In the genomic region with DNA sequence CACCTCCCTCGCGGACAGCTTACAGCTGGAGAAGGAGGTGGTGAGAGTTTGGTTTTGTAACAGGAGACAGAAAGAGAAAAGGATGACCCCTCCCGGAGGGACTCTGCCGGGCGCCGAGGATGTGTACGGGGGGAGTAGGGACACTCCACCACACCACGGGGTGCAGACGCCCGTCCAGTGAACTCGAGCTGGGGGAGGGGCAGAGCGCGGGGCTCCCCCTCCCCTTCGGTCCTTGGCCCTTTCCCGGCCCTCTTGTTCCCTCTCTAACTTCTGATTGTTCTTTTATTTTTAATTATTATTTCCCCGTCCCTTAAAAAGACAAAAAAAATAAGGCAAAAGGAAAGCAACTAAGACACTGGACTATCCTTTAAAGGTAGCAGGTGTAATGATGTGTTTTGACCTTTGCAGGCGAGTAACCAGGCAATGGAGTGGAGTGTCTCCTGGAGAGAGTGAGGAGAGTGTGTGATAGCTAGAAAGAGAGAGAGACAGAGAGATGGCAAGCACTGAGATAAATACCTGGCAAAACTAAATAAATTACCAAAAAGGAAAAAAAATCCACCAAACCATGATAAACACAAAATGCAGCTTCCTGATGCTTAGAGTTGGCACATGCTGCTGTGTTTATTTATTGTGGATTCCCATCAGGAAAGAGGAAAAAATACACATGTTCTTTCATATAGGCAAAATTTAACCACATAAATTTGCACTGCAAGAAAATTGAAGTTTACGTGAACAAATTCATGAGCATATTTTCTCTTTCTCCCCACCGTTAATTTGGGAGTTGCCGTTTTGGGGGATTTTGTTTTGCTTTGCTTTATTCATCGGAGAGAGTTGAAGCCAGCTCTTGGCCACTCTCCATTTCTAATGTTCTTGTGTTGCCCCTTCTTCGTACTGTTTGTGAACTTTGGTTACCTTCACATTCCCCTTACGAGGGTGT, we compare ENCODE assay signal across 10 cellular contexts. TPM values are rescaled to one million over a fixed set of nuclear protein-coding genes. Genes with fewer than 3 reads are reported as not detected.
DNase-seq lines count a peak whose midpoint lies in the region; ATAC-seq and TF ChIP-seq lines count a peak whose summit lies in the region.
"Had no signal": no experiment of that assay in that cellular context is flagged by ENCODE, and none has a peak within 500 bp of the region (broad histone marks: within the 10 kb centered on the region; RNA-seq: fewer than 3 reads in every experiment).

No MANE protein-coding gene starts in this region.

- no peaks in the 10 kb centered on the region for H4K20me1 ChIP-seq in smooth muscle cell (ENCODE audit: low read depth)

- peaks cover 76% of the 10 kb centered on the region for H3K27me3 Mint-ChIP-seq in activated CD4-positive, alpha-beta T cell treated with anti-CD3 and anti-CD28 coated beads, Interleukin-2, amount 10 ng/mL, durations not matched to agents 24 days and 14 days
- peaks cover 26% of the 10 kb centered on the region for H3K27me3 Mint-ChIP-seq in glutamatergic neuron (ENCODE audit: unreplicated experiment)
- H3K27me3 Mint-ChIP-seq in activated naive CD4-positive, alpha-beta T cell treated with anti-CD3 and anti-CD28 coated beads for 36 hours (ENCODE audit: low read depth): peaks cover 70% of the 10 kb centered on the region

- peaks cover 97% of the 10 kb centered on the region for H3K27me3 ChIP-seq in smooth muscle cell (ENCODE audit: low read depth)

- CTCF ChIA-PET in activated naive CD4-positive, alpha-beta T cell treated with anti-CD3 and anti-CD28 coated beads for 36 hours (lab: Charles Lee): interaction anchor here (1.0 kb wide), 1 partner anchor 9 kb away, joined by 3 read pairs; no protein-coding TSS in a partner anchor

- no peak for DNase-seq in activated CD4-positive, alpha-beta T cell treated with anti-CD3 and anti-CD28 coated beads, Interleukin-2, amount 10 ng/mL, durations not matched to agents 24 days and 14 days
- DNase-seq in activated CD4-positive, alpha-beta T cell treated with anti-CD3 and anti-CD28 coated beads for 4 hours: no peak
- DNase-seq in NCI-H345 treated with DMSO at 0.1 percent for 48 hours (lab: John Stamatoyannopoulos, UW; ENCODE audit: unreplicated experiment) (peak; percentile 45), glutamatergic neuron (peak; percentile 72), smooth muscle cell (lab: John Stamatoyannopoulos, UW; ENCODE audit: unreplicated experiment) (no peak), SKM-1 treated with dmso at 0.1 percent for 144 hours (lab: John Stamatoyannopoulos, UW; ENCODE audit: unreplicated experiment) (no peak)
- no peak for DNase-seq in activated naive CD4-positive, alpha-beta T cell treated with anti-CD3 and anti-CD28 coated beads for 36 hours

- peaks cover 24% of the 10 kb centered on the region for H3K4me1 Mint-ChIP-seq in activated CD4-positive, alpha-beta T cell treated with anti-CD3 and anti-CD28 coated beads, Interleukin-2, amount 10 ng/mL, durations not matched to agents 24 days and 14 days
- H3K4me1 Mint-ChIP-seq in glutamatergic neuron (ENCODE audit: low read depth, unreplicated experiment): peaks cover 18% of the 10 kb centered on the region
- peaks cover 27% of the 10 kb centered on the region for H3K4me1 Mint-ChIP-seq in activated naive CD4-positive, alpha-beta T cell treated with anti-CD3 and anti-CD28 coated beads for 36 hours (ENCODE audit: low read depth)

- H3K36me3 ChIP-seq in smooth muscle cell (ENCODE audit: low read depth): no peaks in the 10 kb centered on the region

- ATAC-seq in GM19455 (IDR thresholded peaks at IDR 0.05; ENCODE audit: unreplicated experiment): no peak

- intact Hi-C loops in activated CD4-positive, alpha-beta T cell treated with anti-CD3 and anti-CD28 coated beads, Interleukin-2, amount 10 ng/mL, durations not matched to agents 24 days and 14 days (cut with micrococcal nuclease): loop anchor here (10.0 kb wide), 1 partner anchor 519 kb away; no protein-coding TSS in a partner anchor
- intact Hi-C loops in activated naive CD4-positive, alpha-beta T cell treated with anti-CD3 and anti-CD28 coated beads for 36 hours (cut with micrococcal nuclease): loop anchor here (10.0 kb wide), 1 partner anchor 1911 kb away; a partner anchor contains a TSS

- H3K9me3 Mint-ChIP-seq in activated CD4-positive, alpha-beta T cell treated with anti-CD3 and anti-CD28 coated beads, Interleukin-2, amount 10 ng/mL, durations not matched to agents 24 days and 14 days: peaks cover 3% of the 10 kb centered on the region
- peaks cover 31% of the 10 kb centered on the region for H3K9me3 Mint-ChIP-seq in glutamatergic neuron (ENCODE audit: unreplicated experiment)
- H3K9me3 Mint-ChIP-seq in activated naive CD4-positive, alpha-beta T cell treated with anti-CD3 and anti-CD28 coated beads for 36 hours: no peaks in the 10 kb centered on the region

- 1% methylated on average over 23 of the region's 23 CpGs for WGBS in smooth muscle cell (ENCODE audit: low lambda C conversion rate)

- H3K9ac ChIP-seq in smooth muscle cell (ENCODE audit: low read depth): no peak overlapping the region

- H3K4me3 ChIP-seq in smooth muscle cell: peak overlapping the region; percentile 19

- H3K9me3 ChIP-seq in smooth muscle cell (replicated peaks; ENCODE audit: low read depth): no peaks in the 10 kb centered on the region

- H3K36me3 Mint-ChIP-seq in activated CD4-positive, alpha-beta T cell treated with anti-CD3 and anti-CD28 coated beads, Interleukin-2, amount 10 ng/mL, durations not matched to agents 24 days and 14 days (ENCODE audit: low read depth): peaks cover 1% of the 10 kb centered on the region
- H3K36me3 Mint-ChIP-seq in glutamatergic neuron (ENCODE audit: unreplicated experiment): no peaks in the 10 kb centered on the region
- no peaks in the 10 kb centered on the region for H3K36me3 Mint-ChIP-seq in activated naive CD4-positive, alpha-beta T cell treated with anti-CD3 and anti-CD28 coated beads for 36 hours (ENCODE audit: low read depth)

- H3F3A ChIP-seq in smooth muscle cell (ENCODE audit: low read depth): no peaks in the 10 kb centered on the region

- no peak overlapping the region for H3K27ac ChIP-seq in smooth muscle cell (ENCODE audit: low read depth)

- H3K4me2 ChIP-seq in smooth muscle cell: peak overlapping the region; percentile 82

- H2AFZ ChIP-seq in smooth muscle cell (ENCODE audit: low read depth): no peak overlapping the region

- H3K79me2 ChIP-seq in smooth muscle cell (ENCODE audit: low read depth): no peaks in the 10 kb centered on the region

- TF ChIP-seq CTCF in glutamatergic neuron (IDR thresholded peaks at IDR 0.05; ENCODE audit: partially characterized antibody, unreplicated experiment): no peak
- no peak for TF ChIP-seq CTCF in smooth muscle cell (IDR thresholded peaks at IDR 0.05; ENCODE audit: borderline replicate concordance, insufficient read depth, poor library complexity, severe bottlenecking)

- peak overlapping the region; percentile 6 for H3K4me3 Mint-ChIP-seq in activated CD4-positive, alpha-beta T cell treated with anti-CD3 and anti-CD28 coated beads, Interleukin-2, amount 10 ng/mL, durations not matched to agents 24 days and 14 days
- peak overlapping the region; percentile 96 for H3K4me3 Mint-ChIP-seq in glutamatergic neuron (ENCODE audit: unreplicated experiment)
- H3K4me3 Mint-ChIP-seq in activated naive CD4-positive, alpha-beta T cell treated with anti-CD3 and anti-CD28 coated beads for 36 hours: no peak overlapping the region

- peaks cover 19% of the 10 kb centered on the region for H3K4me1 ChIP-seq in smooth muscle cell (ENCODE audit: low read depth)

- peak overlapping the region; percentile 45 for H3K27ac Mint-ChIP-seq in activated CD4-positive, alpha-beta T cell treated with anti-CD3 and anti-CD28 coated beads, Interleukin-2, amount 10 ng/mL, durations not matched to agents 24 days and 14 days
- peak overlapping the region; percentile 99 for H3K27ac Mint-ChIP-seq in glutamatergic neuron (ENCODE audit: unreplicated experiment)
- no peak overlapping the region for H3K27ac Mint-ChIP-seq in activated naive CD4-positive, alpha-beta T cell treated with anti-CD3 and anti-CD28 coated beads for 36 hours

RNA-seq across cellular contexts. Expression of a gene that starts 1.9 kb away (rescaled TPM):
- total RNA-seq in activated CD4-positive, alpha-beta T cell treated with anti-CD3 and anti-CD28 coated beads, Interleukin-2, amount 10 ng/mL, durations not matched to agents 24 days and 14 days: not detected in 2 replicates
- 71.0 TPM for total RNA-seq in glutamatergic neuron (ENCODE audit: unreplicated experiment)
- not detected in 2 replicates for total RNA-seq in smooth muscle cell
- 0.12 TPM in 1 of 2 replicates, not detected in the other for polyA plus RNA-seq in smooth muscle cell
- not detected for total RNA-seq in activated naive CD4-positive, alpha-beta T cell treated with anti-CD3 and anti-CD28 coated beads for 36 hours
- total RNA-seq: bronchial epithelial cell had no signal
- polyA plus RNA-seq: keratinocyte had no signal

Comparison
In these comparisons a context has a peak if more than half of its experiments do, and no peak if none do; other contexts are left out.
1. DNase-seq: peak in NCI-H345 treated with DMSO at 0.1 percent for 48 hours (single experiment) and glutamatergic neuron (single experiment); none in activated CD4-positive, alpha-beta T cell treated with anti-CD3 and anti-CD28 coated beads, Interleukin-2, amount 10 ng/mL, durations not matched to agents 24 days and 14 days (single experiment), activated CD4-positive, alpha-beta T cell treated with anti-CD3 and anti-CD28 coated beads for 4 hours (0 of 2), smooth muscle cell (single experiment), SKM-1 treated with dmso at 0.1 percent for 144 hours (single experiment) and activated naive CD4-positive, alpha-beta T cell treated with anti-CD3 and anti-CD28 coated beads for 36 hours (single experiment).
2. RNA of a gene that starts 1.9 kb away (total RNA-seq): 71.0 TPM in glutamatergic neuron (single experiment); not detected in activated CD4-positive, alpha-beta T cell treated with anti-CD3 and anti-CD28 coated beads, Interleukin-2, amount 10 ng/mL, durations not matched to agents 24 days and 14 days, not detected in smooth muscle cell and not detected in activated naive CD4-positive, alpha-beta T cell treated with anti-CD3 and anti-CD28 coated beads for 36 hours; every median in the first group is over 10 times any median in the second.